In genomic region chr11:134223836-134224709, GRCh38 we compare ENCODE assay signal across 8 cellular contexts. TPM values are rescaled to one million over a fixed set of nuclear protein-coding genes. Genes with fewer than 3 reads are reported as not detected.
DNase-seq lines count a peak whose midpoint lies in the region; ATAC-seq, FAIRE-seq and TF ChIP-seq lines count a peak whose summit lies in the region.

A gene with protein sequence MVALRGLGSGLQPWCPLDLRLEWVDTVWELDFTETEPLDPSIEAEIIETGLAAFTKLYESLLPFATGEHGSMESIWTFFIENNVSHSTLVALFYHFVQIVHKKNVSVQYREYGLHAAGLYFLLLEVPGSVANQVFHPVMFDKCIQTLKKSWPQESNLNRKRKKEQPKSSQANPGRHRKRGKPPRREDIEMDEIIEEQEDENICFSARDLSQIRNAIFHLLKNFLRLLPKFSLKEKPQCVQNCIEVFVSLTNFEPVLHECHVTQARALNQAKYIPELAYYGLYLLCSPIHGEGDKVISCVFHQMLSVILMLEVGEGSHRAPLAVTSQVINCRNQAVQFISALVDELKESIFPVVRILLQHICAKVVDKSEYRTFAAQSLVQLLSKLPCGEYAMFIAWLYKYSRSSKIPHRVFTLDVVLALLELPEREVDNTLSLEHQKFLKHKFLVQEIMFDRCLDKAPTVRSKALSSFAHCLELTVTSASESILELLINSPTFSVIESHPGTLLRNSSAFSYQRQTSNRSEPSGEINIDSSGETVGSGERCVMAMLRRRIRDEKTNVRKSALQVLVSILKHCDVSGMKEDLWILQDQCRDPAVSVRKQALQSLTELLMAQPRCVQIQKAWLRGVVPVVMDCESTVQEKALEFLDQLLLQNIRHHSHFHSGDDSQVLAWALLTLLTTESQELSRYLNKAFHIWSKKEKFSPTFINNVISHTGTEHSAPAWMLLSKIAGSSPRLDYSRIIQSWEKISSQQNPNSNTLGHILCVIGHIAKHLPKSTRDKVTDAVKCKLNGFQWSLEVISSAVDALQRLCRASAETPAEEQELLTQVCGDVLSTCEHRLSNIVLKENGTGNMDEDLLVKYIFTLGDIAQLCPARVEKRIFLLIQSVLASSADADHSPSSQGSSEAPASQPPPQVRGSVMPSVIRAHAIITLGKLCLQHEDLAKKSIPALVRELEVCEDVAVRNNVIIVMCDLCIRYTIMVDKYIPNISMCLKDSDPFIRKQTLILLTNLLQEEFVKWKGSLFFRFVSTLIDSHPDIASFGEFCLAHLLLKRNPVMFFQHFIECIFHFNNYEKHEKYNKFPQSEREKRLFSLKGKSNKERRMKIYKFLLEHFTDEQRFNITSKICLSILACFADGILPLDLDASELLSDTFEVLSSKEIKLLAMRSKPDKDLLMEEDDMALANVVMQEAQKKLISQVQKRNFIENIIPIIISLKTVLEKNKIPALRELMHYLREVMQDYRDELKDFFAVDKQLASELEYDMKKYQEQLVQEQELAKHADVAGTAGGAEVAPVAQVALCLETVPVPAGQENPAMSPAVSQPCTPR (N-terminal part only) (minus strand): TSS chr11:134223967. CDS start chr11:134223926, 41 bp downstream.
VPS26B (plus strand) TSS chr11:134224671; CDS start chr11:134225123, 452 bp downstream.

- peak; percentile 59 for DNase-seq in D721Med (ENCODE audit: insufficient read length, low spot score)
- peak; percentile 85 for DNase-seq in HuH-7.5 (ENCODE audit: low spot score)
- DNase-seq in OCI-LY7 (ENCODE audit: low spot score): peak; percentile 97
- DNase-seq in activated T-cell treated with anti-CD3 and anti-CD28 coated beads for 1 hour (ENCODE audit: low read depth): peak; percentile 96
- DNase-seq in endothelial cell of umbilical vein (ENCODE audit: low read depth, low spot score): peak; percentile 97
- peak; percentile 94 for DNase-seq in middle frontal gyrus (ENCODE audit: extremely low spot score, low spot score)
- peak; percentile 96 for DNase-seq in stimulated activated CD8-positive, alpha-beta memory T cell treated with anti-CD3 and anti-CD28 coated beads, Interleukin-2, amount 100 ng/mL, for 48 hours (ENCODE audit: low read depth in 2 of 2)

- peak; percentile 83 for ATAC-seq in GM21526 (IDR thresholded peaks at IDR 0.05; ENCODE audit: low FRiP score, unreplicated experiment)

- H2AFZ ChIP-seq in OCI-LY7 (ENCODE audit: low read length) (peak within 1 kb of the TSS; percentile 93), endothelial cell of umbilical vein (ENCODE audit: low read depth, low read length) (peak within 1 kb of the TSS; percentile 80)

- peaks cover 35% of the 10 kb centered on the region for H3K36me3 ChIP-seq in OCI-LY7 (ENCODE audit: insufficient read depth, low read length)
- H3K36me3 ChIP-seq in endothelial cell of umbilical vein (ENCODE audit: control insufficient read depth in 2 of 2, extremely low read depth in 1 of 2, insufficient read depth in 2 of 2, low read length in 2 of 2): peaks cover 2 to 3% of the 10 kb centered on the region in 2 experiments

- no peaks in the 10 kb centered on the region for H3K27me3 ChIP-seq in endothelial cell of umbilical vein (ENCODE audit: control insufficient read depth in 2 of 2, insufficient read depth in 2 of 2, low read length in 2 of 2)

- peaks cover 63% of the 10 kb centered on the region for H3K4me1 ChIP-seq in OCI-LY7 (ENCODE audit: insufficient read depth, low read length, poor library complexity, severe bottlenecking)
- peaks cover 25% of the 10 kb centered on the region for H3K4me1 ChIP-seq in endothelial cell of umbilical vein (ENCODE audit: control insufficient read depth, extremely low read depth, insufficient read depth, low read length)

- TF ChIP-seq CTCF in D721Med (IDR thresholded peaks at IDR 0.05; ENCODE audit: insufficient read depth, missing control alignments) (no peak), OCI-LY7 (conservative IDR thresholded peaks at IDR 0.05; ENCODE audit: low read length) (no peak), endothelial cell of umbilical vein (IDR thresholded peaks at IDR 0.05; ENCODE audit: extremely low read depth in 1 of 2, insufficient read depth in 1 of 2, low read depth in 1 of 2, low read length in 2 of 2) (no peak)

- peaks cover 60% of the 10 kb centered on the region for H3K79me2 ChIP-seq in OCI-LY7 (ENCODE audit: insufficient read depth, low read depth, low read length)
- peaks cover 62% of the 10 kb centered on the region for H3K79me2 ChIP-seq in endothelial cell of umbilical vein (ENCODE audit: control insufficient read depth, insufficient read depth, low read length)

- FAIRE-seq in D721Med (lab: Jason Lieb, UNC) (no peak), endothelial cell of umbilical vein (lab: Jason Lieb, UNC) (peak; percentile 94)

- TF ChIP-seq POLR2A in endothelial cell of umbilical vein (IDR thresholded peaks at IDR 0.05; ENCODE audit: low read depth, low read length): peak; percentile 95

- BruUV-seq in OCI-LY7 (replicated peaks; lab: Mats Ljungman, UMichigan) (no TSS peak), endothelial cell of umbilical vein (replicated peaks; lab: Mats Ljungman, UMichigan) (no TSS peak)

- no peaks in the 10 kb centered on the region for H3K9me1 ChIP-seq in endothelial cell of umbilical vein (replicated peaks; ENCODE audit: control insufficient read depth, extremely low read depth, insufficient read depth, low read length)

- POLR2A ChIA-PET in OCI-LY7 (lab: Charles Lee): interaction anchor here (0.6 to 2.2 kb wide), 9 partner anchors 10 to 40 kb away, joined by 3 to 7 read pairs (median 4); partner anchors contain the start of gene ACAD8
- POLR2A ChIA-PET in endothelial cell of umbilical vein (lab: Charles Lee): interaction anchor here (0.5 to 0.7 kb wide), 3 partner anchors 17 to 268 kb away, joined by 3 read pairs; partner anchors contain the start of gene IGSF9B

- H3K4me3 ChIP-seq in OCI-LY7 (ENCODE audit: low read depth, low read length, poor library complexity, severe bottlenecking): peak within 1 kb of the TSS; percentile 97
- peak within 1 kb of the TSS; percentile 43 to 73 (median 59) for H3K4me3 ChIP-seq in endothelial cell of umbilical vein (replicated peaks in 1 of 3; ENCODE audit: insufficient read depth in 1 of 3, low read depth in 1 of 3, low read length in 3 of 3)

- H3K27ac ChIP-seq in OCI-LY7 (ENCODE audit: low read depth, low read length, poor library complexity, severe bottlenecking) (peak within 1 kb of the TSS; percentile 81), endothelial cell of umbilical vein (ENCODE audit: insufficient read depth, low read depth, low read length) (peak within 1 kb of the TSS; percentile 30)

- H3K4me2 ChIP-seq in OCI-LY7 (ENCODE audit: low read length) (peak within 1 kb of the TSS; percentile 98), endothelial cell of umbilical vein (ENCODE audit: insufficient read depth, low read length) (peak within 1 kb of the TSS; percentile 99)

- dilution Hi-C loops in endothelial cell of umbilical vein (cut with MboI; ENCODE audit: extremely low pct_ligation_motif_present, low sequenced_read_pairs): no loop called here

- intact Hi-C loops in OCI-LY7 (cut with micrococcal nuclease; ENCODE audit: unreplicated experiment) (loop anchor here (1.0 kb wide), 1 partner anchor 29 kb away; the partner anchor contains the start of genes ACAD8 and THYN1), endothelial cell of umbilical vein (cut with micrococcal nuclease) (loop anchor here (1.0 to 5.0 kb wide), 4 partner anchors 29 to 157 kb away; partner anchors contain the start of genes ACAD8, JAM3 and THYN1)

- peak within 1 kb of the TSS; percentile 67 for H3K9ac ChIP-seq in endothelial cell of umbilical vein (replicated peaks; ENCODE audit: extremely low read depth, insufficient read depth, low read length)

- no peaks in the 10 kb centered on the region for H3K9me2 ChIP-seq in OCI-LY7 (ENCODE audit: insufficient read depth, low read length)

- H4K20me1 ChIP-seq in OCI-LY7 (ENCODE audit: insufficient read depth, low read length) (peaks cover 62% of the 10 kb centered on the region), endothelial cell of umbilical vein (replicated peaks; ENCODE audit: control insufficient read depth, extremely low read depth, insufficient read depth, low read length) (no peaks in the 10 kb centered on the region)

- CTCF ChIA-PET in OCI-LY7 (lab: Charles Lee; ENCODE audit: unreplicated experiment): interaction anchor here (0.8 to 1.6 kb wide), 2 partner anchors 15 to 19 kb away, joined by 3 read pairs; no protein-coding TSS in a partner anchor
- CTCF ChIA-PET in endothelial cell of umbilical vein (lab: Charles Lee): interaction anchor here (0.6 to 3.3 kb wide), 14 partner anchors 10 to 296 kb away, joined by 3 to 21 read pairs (median 4); partner anchors contain the start of genes ACAD8 and THYN1

- no peaks in the 10 kb centered on the region for H3K9me3 ChIP-seq in OCI-LY7 (ENCODE audit: low read length)
- H3K9me3 ChIP-seq in endothelial cell of umbilical vein (replicated peaks; ENCODE audit: control insufficient read depth, insufficient read depth, low read length): no peaks in the 10 kb centered on the region

TF ChIP-seq in endothelial cell of umbilical vein, 7 proteins besides CTCF, POLR2A, EP300 and RAD21 (continues in another document):
- no peak for TF ChIP-seq GATA2 (IDR thresholded peaks at IDR 0.05; ENCODE audit: insufficient read depth, insufficient read length, low read depth, low read length)

RNA-seq across cellular contexts. Expression of the first gene that starts in this region (rescaled TPM):
- total RNA-seq in OCI-LY7 (2014; rRNA removed; shearing (Covaris generic)): 72.8 and 89.1 TPM in 2 replicates
- total RNA-seq in OCI-LY7 (2022) (112 and 125 TPM in 2 replicates), endothelial cell of umbilical vein (42.6 and 43.8 TPM in 2 replicates)
- polyA plus RNA-seq in endothelial cell of umbilical vein: 19.7 and 22.6 TPM in 2 replicates
- polyA plus RNA-seq in endothelial cell of umbilical vein (2011; cell fraction: cytosol; rRNA removed): 22.3 and 25.2 TPM in 2 replicates
- polyA plus RNA-seq in endothelial cell of umbilical vein (2011; cell fraction: nucleus; rRNA removed): 58.9 and 69.5 TPM in 2 replicates
- 23.6 and 30.5 TPM in 2 replicates for polyA plus RNA-seq in endothelial cell of umbilical vein (2012)
- 51.1 and 54.4 TPM in 2 replicates for polyA minus RNA-seq in endothelial cell of umbilical vein
- 74.8 TPM for polyA minus RNA-seq in endothelial cell of umbilical vein (2011; cell fraction: cytosol; rRNA and poly(A)+ RNA removed)
- polyA minus RNA-seq in endothelial cell of umbilical vein (2011; cell fraction: nucleus; rRNA and poly(A)+ RNA removed): 42.2 and 56.5 TPM in 2 replicates

RNA-seq across cellular contexts. Expression of gene VPS26B, which starts in this region (rescaled TPM):
- total RNA-seq in OCI-LY7 (2014; rRNA removed; shearing (Covaris generic)): 22.7 and 24.9 TPM in 2 replicates
- 25.1 and 33.1 TPM in 2 replicates for total RNA-seq in OCI-LY7 (2022)
- total RNA-seq in endothelial cell of umbilical vein: 41.6 and 53.1 TPM in 2 replicates
- 38.0 and 40.2 TPM in 2 replicates for polyA plus RNA-seq in endothelial cell of umbilical vein
- polyA plus RNA-seq in endothelial cell of umbilical vein (2011; cell fraction: cytosol; rRNA removed): 33.9 and 38.1 TPM in 2 replicates
- polyA plus RNA-seq in endothelial cell of umbilical vein (2011; cell fraction: nucleus; rRNA removed): 108 and 115 TPM in 2 replicates
- polyA plus RNA-seq in endothelial cell of umbilical vein (2012): 48.2 and 57.0 TPM in 2 replicates
- 62.9 and 72.5 TPM in 2 replicates for polyA minus RNA-seq in endothelial cell of umbilical vein
- 18.4 TPM for polyA minus RNA-seq in endothelial cell of umbilical vein (2011; cell fraction: cytosol; rRNA and poly(A)+ RNA removed)
- 36.8 and 41.5 TPM in 2 replicates for polyA minus RNA-seq in endothelial cell of umbilical vein (2011; cell fraction: nucleus; rRNA and poly(A)+ RNA removed)

Comparison
In these comparisons a context has a peak if more than half of its experiments do, and no peak if none do; other contexts are left out.
1. Peak in every context shown above with its lines: DNase-seq, ATAC-seq, H3K4me3 ChIP-seq and H3K27ac ChIP-seq.